9 cellular contexts compared by ENCODE assay signal in the genomic region with DNA sequence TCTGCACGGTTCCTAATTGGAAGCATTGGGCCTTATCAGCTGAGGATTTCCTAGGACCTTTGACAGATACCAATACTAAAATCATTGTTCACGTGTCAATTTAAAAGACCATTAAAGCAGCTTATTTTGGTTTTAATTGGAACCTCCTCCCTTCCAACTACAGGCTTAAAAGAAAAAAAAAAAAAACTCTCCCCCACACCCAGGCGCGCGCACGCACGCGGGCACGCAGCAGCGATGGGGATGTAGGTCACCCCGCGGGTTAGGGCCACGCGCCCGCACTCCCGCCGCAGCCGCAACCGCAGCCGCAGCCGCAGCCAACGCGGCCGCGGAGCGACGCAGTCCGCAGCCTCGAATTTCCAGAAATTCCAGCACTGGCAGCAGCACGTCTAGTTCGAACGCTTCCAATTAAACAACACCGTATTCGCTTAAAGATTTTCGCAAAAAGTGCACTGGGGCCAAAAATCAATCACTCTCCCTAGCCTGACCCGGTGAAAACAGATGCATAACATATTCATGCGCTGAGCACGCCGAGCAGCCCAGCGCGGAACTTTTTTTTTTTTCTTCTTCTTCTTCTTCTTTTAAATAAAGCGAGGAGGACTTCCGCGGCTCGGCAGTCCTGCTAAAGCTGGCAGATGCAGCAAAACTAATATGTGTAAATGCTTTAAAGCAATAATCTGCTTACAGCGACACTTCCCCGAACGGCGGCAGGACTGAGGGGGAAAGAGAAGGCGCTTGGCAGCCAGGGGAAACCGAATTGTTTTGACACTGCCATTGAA. TPM values are rescaled to one million over a fixed set of nuclear protein-coding genes. Genes with fewer than 3 reads are reported as not detected.
A peak's percentile ranks its signal among the peaks of the same experiment; 100 is the strongest.
DNase-seq lines count a peak whose midpoint lies in the region; ATAC-seq, FAIRE-seq and TF ChIP-seq lines count a peak whose summit lies in the region.
"Had no signal": no experiment of that assay in that cellular context is flagged by ENCODE, and none has a peak within 500 bp of the region (broad histone marks: within the 10 kb centered on the region; RNA-seq: fewer than 3 reads in every experiment).

No MANE protein-coding gene starts in this region.

- no peak overlapping the region for H3K27ac ChIP-seq in pancreas

- in situ Hi-C loops in GM13977 (cut with MboI; ENCODE audit: low pct_unique_long_range_greater_than_20kb, low sequenced_read_pairs, unreplicated experiment) = loop anchor here (25.0 kb wide), 1 partner anchor 232 kb away; no protein-coding TSS in a partner anchor

- H3K27me3 Mint-ChIP-seq in dendritic cell treated with granulocyte-macrophage colony-stimulating factor and Interleukin-4, amounts not matched to agents 40 ng/mL and 50 ng/mL, for 4 days = peaks cover 83% of the 10 kb centered on the region

- DNase-seq in GM13977 (ENCODE audit: low spot score) = peak; percentile 26
- DNase-seq in NOMO-1 treated with DMSO at 0.1 percent for 48 hours (lab: John Stamatoyannopoulos, UW; ENCODE audit: unreplicated experiment) = peak; percentile 25
- no peak for DNase-seq in pancreas
- DNase-seq in amygdala (lab: John Stamatoyannopoulos, UW) = no peak
- DNase-seq in DMS 273 treated with DMSO at 0.1 percent for 48 hours (lab: John Stamatoyannopoulos, UW) = no peak
- DNase-seq: stimulated activated CD4-positive, alpha-beta T cell treated with anti-CD3 and anti-CD28 coated beads, Interleukin-2, amount 100 ng/mL, for 24 hours had no signal

- no peak for FAIRE-seq in pancreas (lab: Jason Lieb, UNC)

- TF ChIP-seq CTCF in GM13977 (IDR thresholded peaks at IDR 0.05; ENCODE audit: extremely low read depth, insufficient read depth, missing control alignments) (no peak), pancreas (IDR thresholded peaks at IDR 0.05) (no peak)

- no peaks in the 10 kb centered on the region for H3K9me3 Mint-ChIP-seq in dendritic cell treated with granulocyte-macrophage colony-stimulating factor and Interleukin-4, amounts not matched to agents 40 ng/mL and 50 ng/mL, for 4 days

- peak overlapping the region in 2 of 4 donors; percentile 10 to 26 for H3K4me3 ChIP-seq in pancreas

- H3K9me3 ChIP-seq in pancreas = no peaks in the 10 kb centered on the region

- peaks cover 6 to 57% (median 27%) of the 10 kb centered on the region in 4 donors for H3K27me3 ChIP-seq in pancreas

- intact Hi-C loops in dendritic cell treated with granulocyte-macrophage colony-stimulating factor and Interleukin-4, amounts not matched to agents 40 ng/mL and 50 ng/mL, for 4 days (cut with micrococcal nuclease) = no loop called here
- intact Hi-C loops in pancreas (cut with DNase I) = no loop called here

- peak in 3 of 4 donors; percentile 15 to 34 (median 15) for ATAC-seq in pancreas
- ATAC-seq in GM21360 (IDR thresholded peaks at IDR 0.05; ENCODE audit: unreplicated experiment) = no peak

- no peaks in the 10 kb centered on the region for H3K36me3 ChIP-seq in pancreas

- no peaks in the 10 kb centered on the region for H3K36me3 Mint-ChIP-seq in dendritic cell treated with granulocyte-macrophage colony-stimulating factor and Interleukin-4, amounts not matched to agents 40 ng/mL and 50 ng/mL, for 4 days (ENCODE audit: low read depth)

- peaks cover 0 to 10% (median 0%) of the 10 kb centered on the region in 3 donors for H3K4me1 ChIP-seq in pancreas

- H3K4me3 Mint-ChIP-seq in dendritic cell treated with granulocyte-macrophage colony-stimulating factor and Interleukin-4, amounts not matched to agents 40 ng/mL and 50 ng/mL, for 4 days = peak overlapping the region; percentile 77

- peaks cover 45% of the 10 kb centered on the region for H3K4me1 Mint-ChIP-seq in dendritic cell treated with granulocyte-macrophage colony-stimulating factor and Interleukin-4, amounts not matched to agents 40 ng/mL and 50 ng/mL, for 4 days (ENCODE audit: low read depth)

- WGBS in pancreas, 2 donors = 4 to 6% methylated on average over 51 of the region's 51 CpGs

- no peak overlapping the region for H3K27ac Mint-ChIP-seq in dendritic cell treated with granulocyte-macrophage colony-stimulating factor and Interleukin-4, amounts not matched to agents 40 ng/mL and 50 ng/mL, for 4 days

RNA-seq across cellular contexts. Expression of gene BARHL2, which starts 13.3 kb away (rescaled TPM):
- total RNA-seq in pancreas = not detected
- polyA plus RNA-seq in pancreas = not detected
- total RNA-seq: LHCN-M2 had no signal

Comparison
In these comparisons a context has a peak if more than half of its experiments do, and no peak if none do; other contexts are left out.
1. DNase-seq: peak in GM13977 (single experiment) and NOMO-1 treated with DMSO at 0.1 percent for 48 hours (single experiment); none in pancreas (0 of 6), amygdala (0 of 56) and DMS 273 treated with DMSO at 0.1 percent for 48 hours (single experiment).